ENCODE assay signal across 8 cellular contexts in the genomic region with DNA sequence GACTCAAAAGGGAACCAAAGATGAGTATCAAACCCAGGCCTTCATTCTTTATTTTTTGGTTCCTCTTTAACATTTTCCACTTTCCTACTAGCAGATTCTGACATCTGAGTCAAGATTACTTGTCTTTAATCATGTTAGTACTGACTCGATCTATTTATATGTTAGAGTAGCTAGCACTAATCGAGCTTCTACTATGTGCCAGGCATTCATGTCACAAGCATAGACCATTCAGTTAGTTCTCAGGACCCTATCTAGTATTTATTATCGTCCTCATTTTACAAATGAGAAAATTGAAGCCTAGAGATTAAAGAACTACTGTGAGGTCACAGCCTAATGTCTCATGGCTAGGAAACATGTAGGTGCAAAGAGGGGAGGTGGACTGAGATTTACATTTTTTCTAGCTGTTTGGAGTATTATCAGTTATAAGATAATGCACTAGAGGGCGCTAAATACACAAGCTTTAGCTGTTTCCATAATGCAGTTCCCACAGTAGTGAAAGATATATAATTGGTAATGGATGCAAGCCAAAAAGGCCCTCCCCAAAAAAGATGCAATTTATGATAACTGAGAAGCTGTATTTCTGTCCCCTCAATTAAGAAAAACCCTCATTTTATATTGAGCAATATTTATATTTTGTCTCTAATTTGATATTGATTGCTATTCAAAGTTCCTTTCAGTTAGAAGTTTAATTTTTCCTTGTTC. TPM values are rescaled to one million over a fixed set of nuclear protein-coding genes. Genes with fewer than 3 reads are reported as not detected.
DNase-seq lines count a peak whose midpoint lies in the region; ATAC-seq and TF ChIP-seq lines count a peak whose summit lies in the region.

No MANE protein-coding gene starts in this region.

- H3K4me3 Mint-ChIP-seq in activated CD8-positive, alpha-beta T cell treated with anti-CD3 and anti-CD28 coated beads for 36 hours = no peak overlapping the region

- peak; percentile 29 for ATAC-seq in GM18517 (IDR thresholded peaks at IDR 0.05; ENCODE audit: unreplicated experiment)
- no peak for ATAC-seq in activated CD8-positive, alpha-beta T cell treated with anti-CD3 and anti-CD28 coated beads for 36 hours
- no peak for ATAC-seq in activated naive CD4-positive, alpha-beta T cell treated with anti-CD3 and anti-CD28 coated beads, Interleukin-2, amount 50 U/mL, for 72 hours

- H3K27me3 ChIP-seq in iPS DF 6.9 (ENCODE audit: control insufficient read depth, insufficient read depth, low read length) = no peaks in the 10 kb centered on the region

- CTCF ChIA-PET in activated CD8-positive, alpha-beta T cell treated with anti-CD3 and anti-CD28 coated beads for 36 hours (lab: Charles Lee) = interaction anchor here (0.6 to 16.8 kb wide), 49 partner anchors 9 to 446 kb away, joined by 3 to 210 read pairs (median 6); partner anchors contain the start of gene KMT2E

- peak; percentile 43 for DNase-seq in AG20443 (ENCODE audit: low spot score)
- peak; percentile 68 for DNase-seq in NCI-H2171 treated with DMSO at 0.1 percent for 48 hours (lab: John Stamatoyannopoulos, UW)
- no peak for DNase-seq in activated CD8-positive, alpha-beta T cell treated with anti-CD3 and anti-CD28 coated beads for 36 hours
- peak; percentile 13 for DNase-seq in iPS DF 6.9 (ENCODE audit: low read depth, low spot score)
- DNase-seq in substantia nigra (lab: John Stamatoyannopoulos, UW) = peak in 1 of 49 donors; percentile 12
- no peak for DNase-seq in ecto neural progenitor cell (ENCODE audit: low spot score)
- DNase-seq in activated naive CD4-positive, alpha-beta T cell treated with anti-CD3 and anti-CD28 coated beads, Interleukin-2, amount 50 U/mL, for 72 hours (ENCODE audit: low spot score in 2 of 2) = no peak

- H3K4me1 Mint-ChIP-seq in activated CD8-positive, alpha-beta T cell treated with anti-CD3 and anti-CD28 coated beads for 36 hours (ENCODE audit: low read depth) = peaks cover 55% of the 10 kb centered on the region

- TF ChIP-seq CTCF in activated CD8-positive, alpha-beta T cell treated with anti-CD3 and anti-CD28 coated beads for 36 hours (IDR thresholded peaks at IDR 0.05) = peak; percentile 74

- H3K4me1 ChIP-seq in iPS DF 6.9 (ENCODE audit: control insufficient read depth, insufficient read depth, low read length) = no peaks in the 10 kb centered on the region

- H3K27ac ChIP-seq in iPS DF 6.9 (ENCODE audit: low read length) (no peak overlapping the region), substantia nigra (ENCODE audit: low read depth, low read length, poor library complexity, severe bottlenecking) (peak overlapping the region; percentile 37)

- POLR2A ChIA-PET in activated CD8-positive, alpha-beta T cell treated with anti-CD3 and anti-CD28 coated beads for 36 hours (lab: Charles Lee) = interaction anchor here (1.0 to 12.5 kb wide), 4 partner anchors 32 to 160 kb away, joined by 3 to 186 read pairs (median 12); partner anchors contain the start of gene KMT2E

- H3K27ac Mint-ChIP-seq in activated CD8-positive, alpha-beta T cell treated with anti-CD3 and anti-CD28 coated beads for 36 hours = peak overlapping the region; percentile 45
- H3K27ac Mint-ChIP-seq in activated naive CD4-positive, alpha-beta T cell treated with anti-CD3 and anti-CD28 coated beads, Interleukin-2, amount 50 U/mL, for 72 hours = no peak overlapping the region

- intact Hi-C loops in activated CD8-positive, alpha-beta T cell treated with anti-CD3 and anti-CD28 coated beads for 36 hours (cut with micrococcal nuclease) = loop anchor here (2.0 to 10.0 kb wide), 4 partner anchors 34 to 354 kb away; no protein-coding TSS in a partner anchor

- H3K36me3 ChIP-seq in iPS DF 6.9 (ENCODE audit: control insufficient read depth, insufficient read depth, low read length) = no peaks in the 10 kb centered on the region

- H3K4me3 ChIP-seq in iPS DF 6.9 (ENCODE audit: low read length) = no peak overlapping the region

- H3K27me3 Mint-ChIP-seq in activated CD8-positive, alpha-beta T cell treated with anti-CD3 and anti-CD28 coated beads for 36 hours = no peaks in the 10 kb centered on the region

- WGBS in iPS DF 6.9 (ENCODE audit: insufficient coverage, insufficient read length) = no CpG with 5 or more reads among the region's 4 CpGs

- H3K9me3 Mint-ChIP-seq in activated CD8-positive, alpha-beta T cell treated with anti-CD3 and anti-CD28 coated beads for 36 hours = no peaks in the 10 kb centered on the region
- no peaks in the 10 kb centered on the region for H3K9me3 Mint-ChIP-seq in activated naive CD4-positive, alpha-beta T cell treated with anti-CD3 and anti-CD28 coated beads, Interleukin-2, amount 50 U/mL, for 72 hours

- peaks cover 7% of the 10 kb centered on the region for H3K36me3 Mint-ChIP-seq in activated CD8-positive, alpha-beta T cell treated with anti-CD3 and anti-CD28 coated beads for 36 hours (ENCODE audit: low read depth)
- H3K36me3 Mint-ChIP-seq in activated naive CD4-positive, alpha-beta T cell treated with anti-CD3 and anti-CD28 coated beads, Interleukin-2, amount 50 U/mL, for 72 hours = peaks cover 0 to 16% of the 10 kb centered on the region in 2 donors

- H3K9me3 ChIP-seq in iPS DF 6.9 (ENCODE audit: control insufficient read depth, insufficient read depth, low read length) = no peaks in the 10 kb centered on the region

RNA-seq across cellular contexts. Expression of gene KMT2E, which starts 32.9 kb away (rescaled TPM):
- 10 to 100 TPM; 94.7 to 98.4 TPM for total RNA-seq in activated CD8-positive, alpha-beta T cell treated with anti-CD3 and anti-CD28 coated beads for 36 hours
- total RNA-seq in activated naive CD4-positive, alpha-beta T cell treated with anti-CD3 and anti-CD28 coated beads, Interleukin-2, amount 50 U/mL, for 72 hours = 100 to 1,000 TPM; 105 to 122 TPM

Comparison
In these comparisons a context has a peak if more than half of its experiments do, and no peak if none do; other contexts are left out.
1. DNase-seq: peak in AG20443 (single experiment), NCI-H2171 treated with DMSO at 0.1 percent for 48 hours (single experiment) and iPS DF 6.9 (single experiment); none in activated CD8-positive, alpha-beta T cell treated with anti-CD3 and anti-CD28 coated beads for 36 hours (single experiment), ecto neural progenitor cell (single experiment) and activated naive CD4-positive, alpha-beta T cell treated with anti-CD3 and anti-CD28 coated beads, Interleukin-2, amount 50 U/mL, for 72 hours (0 of 2).